ENCODE assay signal across 32 cellular contexts in genomic region chr10:12793106-12793505, GRCh38.
"Had no signal": no experiment of that assay in that cellular context is flagged by ENCODE, and none has a peak within 500 bp of the region (broad histone marks: within the 10 kb centered on the region; RNA-seq: fewer than 3 reads in every experiment).

No MANE protein-coding gene starts in this region.

- H3K4me1 ChIP-seq: adrenal gland, ascending aorta, breast epithelium, foreskin keratinocyte, gastrocnemius medialis had no signal

- H3K36me3 ChIP-seq: adrenal gland, ascending aorta, breast epithelium, cardiac muscle cell, gastrocnemius medialis, heart right ventricle had no signal

- DNase-seq: activated CD4-positive, alpha-beta T cell treated with anti-CD3 and anti-CD28 coated beads for 1 hour; activated CD4-positive, alpha-beta T cell treated with anti-CD3 and anti-CD28 coated beads for 48 hours; activated CD4-positive, alpha-beta T cell treated with anti-CD3 and anti-CD28 coated beads, Interleukin-2, amount 50 U/mL, for 1 hour; activated CD4-positive, alpha-beta T cell treated with anti-CD3 and anti-CD28 coated beads, Interleukin-2, amount 50 U/mL, for 48 hours; activated CD8-positive, alpha-beta memory T cell treated with anti-CD3 and anti-CD28 coated beads for 24 hours; activated CD8-positive, alpha-beta T cell treated with anti-CD3 and anti-CD28 coated beads for 36 hours; activated effector memory CD4-positive, alpha-beta T cell treated with Interleukin-2 at 50 U/mL for 16 hours; activated gamma-delta T cell treated with Interleukin-2 at 50 U/mL for 16 hours; activated naive CD4-positive, alpha-beta T cell treated with anti-CD3 and anti-CD28 coated beads, Interleukin-2, amount 50 U/mL, for 16 hours; activated naive CD4-positive, alpha-beta T cell treated with Interleukin-2 at 50 U/mL for 16 hours; activated naive CD8-positive, alpha-beta T cell treated with anti-CD3 and anti-CD28 coated beads for 36 hours; activated naive CD8-positive, alpha-beta T cell treated with anti-CD3 and anti-CD28 coated beads, Interleukin-2, amount 50 U/mL, for 24 hours; activated T-cell treated with anti-CD3 and anti-CD28 coated beads, Interleukin-2, amount 50 U/mL, for 4 hours; adrenal gland; amygdala; central memory CD4-positive, alpha-beta T cell; cerebellar nuclear complex; effector CD4-positive, alpha-beta T cell; effector memory CD8-positive, alpha-beta T cell; erythroblast; foreskin keratinocyte; gastrocnemius medialis; heart right ventricle; T-helper 2 cell had no signal

- H3K9me3 ChIP-seq: adrenal gland, ascending aorta, breast epithelium, gastrocnemius medialis had no signal

- H3K27ac ChIP-seq: adrenal gland, ascending aorta, breast epithelium, cardiac muscle cell, esophagus muscularis mucosa, foreskin keratinocyte, gastrocnemius medialis, heart right ventricle, VCaP had no signal

- H3K27me3 ChIP-seq: adrenal gland, ascending aorta, breast epithelium, cardiac muscle cell, esophagus muscularis mucosa, foreskin keratinocyte, gastrocnemius medialis, heart right ventricle had no signal

- ATAC-seq: activated CD8-positive, alpha-beta T cell treated with anti-CD3 and anti-CD28 coated beads for 36 hours; activated naive CD8-positive, alpha-beta T cell treated with anti-CD3 and anti-CD28 coated beads, Interleukin-2, amount 50 U/mL, for 24 hours; activated T-cell treated with anti-CD3 and anti-CD28 coated beads, Interleukin-2, amount 50 U/mL, for 4 hours; activated T-helper 17 cell treated with anti-CD3 and anti-CD28 coated beads, Interleukin-2, amount 50 U/mL, for 72 hours; effector memory CD8-positive, alpha-beta T cell; foreskin keratinocyte; gastrocnemius medialis; heart right ventricle; WTC11 had no signal

- H3K4me3 ChIP-seq: adrenal gland, ascending aorta, breast epithelium, cardiac muscle cell, coronary artery, esophagus muscularis mucosa, gastrocnemius medialis, heart right ventricle had no signal
